ENCODE assay signal across 8 cellular contexts in genomic region chr10:30455816-30456215, GRCh38. TPM values are rescaled to one million over a fixed set of nuclear protein-coding genes. Genes with fewer than 3 reads are reported as not detected.
DNase-seq lines count a peak whose midpoint lies in the region; ATAC-seq, FAIRE-seq and TF ChIP-seq lines count a peak whose summit lies in the region.

No MANE protein-coding gene starts in this region.

- no peak overlapping the region for H3K9ac ChIP-seq in astrocyte (ENCODE audit: low read length)

- H3K9me3 ChIP-seq in astrocyte (ENCODE audit: insufficient read depth, low read depth, low read length) (no peaks in the 10 kb centered on the region), spleen (no peaks in the 10 kb centered on the region)

- peaks cover 6% of the 10 kb centered on the region for H3K36me3 ChIP-seq in astrocyte (ENCODE audit: insufficient read depth, low read length)
- H3K36me3 ChIP-seq in spleen, result peaks cover 2 to 95% (median 62%) of the 10 kb centered on the region in 6 donors

- no peak overlapping the region for H3K27ac ChIP-seq in astrocyte (ENCODE audit: low read depth, low read length)
- peak overlapping the region; percentile 38 to 88 (median 81) for H3K27ac ChIP-seq in spleen

- peaks cover 1% of the 10 kb centered on the region for H3K9me3 Mint-ChIP-seq in astrocyte (ENCODE audit: unreplicated experiment)

- H3K4me3 Mint-ChIP-seq in astrocyte (ENCODE audit: unreplicated experiment), result no peak overlapping the region

- FAIRE-seq in astrocyte (lab: Jason Lieb, UNC) (no peak), HTR-8/SVneo (lab: Jason Lieb, UNC) (no peak)

- H4K20me1 ChIP-seq in astrocyte (ENCODE audit: insufficient read depth, low read length), result no peaks in the 10 kb centered on the region

- no peak overlapping the region for H3K4me3 ChIP-seq in astrocyte (ENCODE audit: insufficient read depth, low read depth, low read length)
- H3K4me3 ChIP-seq in spleen, result peak overlapping the region in 5 of 8 donors; percentile 3 to 46 (median 17)

- H3K27me3 ChIP-seq in astrocyte (ENCODE audit: insufficient read depth, low read length) (no peaks in the 10 kb centered on the region), spleen (replicated peaks in 1 of 7) (no peaks in the 10 kb centered on the region)

- no peak overlapping the region for H3K27ac Mint-ChIP-seq in astrocyte (ENCODE audit: unreplicated experiment)

- H3K4me2 ChIP-seq in astrocyte (ENCODE audit: low read length), result peak overlapping the region; percentile 70

- intact Hi-C loops in spleen (cut with DNase I; ENCODE audit: low total_unique reads), result no loop called here

- H3K36me3 Mint-ChIP-seq in astrocyte (ENCODE audit: low read depth, unreplicated experiment), result peaks cover 6% of the 10 kb centered on the region

- peaks cover 9% of the 10 kb centered on the region for H3K4me1 Mint-ChIP-seq in astrocyte (ENCODE audit: low read depth, unreplicated experiment)

- no peak overlapping the region for H2AFZ ChIP-seq in astrocyte (ENCODE audit: low read depth, low read length)

- H3K79me2 ChIP-seq in astrocyte (ENCODE audit: insufficient read depth, low read length), result no peaks in the 10 kb centered on the region

- DNase-seq in astrocyte (ENCODE audit: low read depth) (no peak), spleen (peak; percentile 87), NCI-H2171 (lab: John Stamatoyannopoulos, UW) (no peak), HTR-8/SVneo (ENCODE audit: insufficient read length, low spot score) (no peak)
- DNase-seq in stimulated activated CD4-positive, alpha-beta T cell treated with anti-CD3 and anti-CD28 coated beads, Interleukin-15, amount 100 ng/mL, for 24 hours, result no peak

- 30 to 49% (median 36%) methylated on average over 4 of the region's 4 CpGs for WGBS in spleen, 5 donors

- no peak for TF ChIP-seq POLR2A in spleen (IDR thresholded peaks at IDR 0.05)

- no peaks in the 10 kb centered on the region for H3K27me3 Mint-ChIP-seq in astrocyte (ENCODE audit: low read depth, unreplicated experiment)

- TF ChIP-seq CTCF in astrocyte (IDR thresholded peaks at IDR 0.05; ENCODE audit: insufficient read depth, low read depth, low read length) (no peak), spleen (IDR thresholded peaks at IDR 0.05 in 8 of 11, conservative IDR thresholded peaks at IDR 0.05 in 3 of 11) (peak in 2 of 11 experiments; percentile 6 to 8)

- H3K4me1 ChIP-seq in astrocyte (ENCODE audit: insufficient read depth, low read length) (peaks cover 19% of the 10 kb centered on the region), spleen (peaks cover 25 to 84% (median 66%) of the 10 kb centered on the region in 6 donors)

- ATAC-seq in GM19025 (IDR thresholded peaks at IDR 0.05; ENCODE audit: low read depth, unreplicated experiment), result peak; percentile 36
- ATAC-seq in HG02943 (IDR thresholded peaks at IDR 0.05; ENCODE audit: low read depth, unreplicated experiment), result peak; percentile 42
- ATAC-seq in GM18519 (IDR thresholded peaks at IDR 0.05; ENCODE audit: low FRiP score, unreplicated experiment), result no peak

RNA-seq across cellular contexts. Expression of gene MAP3K8, which starts 21.8 kb away (rescaled TPM):
- total RNA-seq in astrocyte (3.5 and 5.1 TPM in 2 replicates), spleen (10 to 100 TPM; 36.2 to 84.3 (median 61.8) TPM)
- polyA plus RNA-seq in spleen, result 10 to 100 TPM; 24.8 to 38.1 (median 28.5) TPM
